Comparison of ENCODE assay signal across 26 cellular contexts in genomic region chr7:63073286-63073685, GRCh38.
DNase-seq lines count a peak whose midpoint lies in the region; ATAC-seq, FAIRE-seq and TF ChIP-seq lines count a peak whose summit lies in the region.
"Had no signal": no experiment of that assay in that cellular context is flagged by ENCODE, and none has a peak within 500 bp of the region (broad histone marks: within the 10 kb centered on the region; RNA-seq: fewer than 3 reads in every experiment).

No MANE protein-coding gene starts in this region.

- H3K9me3 Mint-ChIP-seq in activated naive CD8-positive, alpha-beta T cell treated with anti-CD3 and anti-CD28 coated beads for 36 hours: peaks cover 19% of the 10 kb centered on the region

- H3K36me3 ChIP-seq in right atrium auricular region (no peaks in the 10 kb centered on the region), vagina (no peaks in the 10 kb centered on the region), spleen (no peaks in the 10 kb centered on the region)
- H3K36me3 ChIP-seq: BE2C; BLaER1 treated with 17β-estradiol and CSF1 and Interleukin-3, amounts not matched to agents 10 nM and 100 nM had no signal

- no peak for ATAC-seq in Right ventricle myocardium inferior
- ATAC-seq: A549 had no signal

- intact Hi-C loops in Right ventricle myocardium inferior (cut with DNase I): no loop called here
- intact Hi-C loops in vagina (cut with DNase I): no loop called here
- intact Hi-C loops in spleen (cut with DNase I; ENCODE audit: low total_unique reads): no loop called here

- H3K4me1 Mint-ChIP-seq in activated naive CD8-positive, alpha-beta T cell treated with anti-CD3 and anti-CD28 coated beads for 36 hours: no peaks in the 10 kb centered on the region
- H3K4me1 Mint-ChIP-seq: CD14-positive monocyte; CD8-positive, alpha-beta memory T cell had no signal

- FAIRE-seq in H54 (lab: Jason Lieb, UNC): no peak
- FAIRE-seq: A549, D721Med, GM12891, GM18507 had no signal

- no peak overlapping the region for H3K4me3 Mint-ChIP-seq in activated naive CD8-positive, alpha-beta T cell treated with anti-CD3 and anti-CD28 coated beads for 36 hours
- H3K4me3 Mint-ChIP-seq: CD14-positive monocyte; CD4-positive, alpha-beta T cell; CD8-positive, alpha-beta memory T cell had no signal

- H3K27me3 ChIP-seq in right atrium auricular region: no peaks in the 10 kb centered on the region
- H3K27me3 ChIP-seq in vagina: no peaks in the 10 kb centered on the region
- no peaks in the 10 kb centered on the region for H3K27me3 ChIP-seq in spleen (replicated peaks in 1 of 7)
- H3K27me3 ChIP-seq: BE2C; BLaER1 treated with 17β-estradiol and CSF1 and Interleukin-3, amounts not matched to agents 10 nM and 100 nM had no signal

- no peak for TF ChIP-seq CTCF in right atrium auricular region (IDR thresholded peaks at IDR 0.05)
- TF ChIP-seq CTCF in vagina (IDR thresholded peaks at IDR 0.05): no peak
- no peak for TF ChIP-seq CTCF in spleen (IDR thresholded peaks at IDR 0.05 in 8 of 11, conservative IDR thresholded peaks at IDR 0.05 in 3 of 11)

- H3K9me3 ChIP-seq in right atrium auricular region (peaks cover 0 to 14% of the 10 kb centered on the region in 2 donors), iPS-18c (ENCODE audit: control insufficient read depth, insufficient read depth, low read length) (peaks cover 48% of the 10 kb centered on the region), vagina (no peaks in the 10 kb centered on the region), spleen (peaks cover 0 to 91% (median 81%) of the 10 kb centered on the region in 8 donors)
- H3K9me3 ChIP-seq: BE2C had no signal

- WGBS in spleen, 5 donors: 77 to 89% (median 83%) methylated on average over 2 of the region's 2 CpGs; no CpG with 5 or more reads in 1 of the 5 donors

- TF ChIP-seq POLR2A in vagina (IDR thresholded peaks at IDR 0.05): no peak
- TF ChIP-seq POLR2A in H54 (IDR thresholded peaks at IDR 0.05; ENCODE audit: low read depth, low read length): no peak
- TF ChIP-seq POLR2A in spleen (IDR thresholded peaks at IDR 0.05): no peak

- DNase-seq in right atrium auricular region (ENCODE audit: low spot score) (peak; percentile 38), Right ventricle myocardium inferior (ENCODE audit: missing footprints) (no peak), mucosa of gallbladder (ENCODE audit: low spot score) (peak; percentile 4), vagina (ENCODE audit: extremely low spot score in 2 of 2) (peak; percentile 43 to 77), H54 (ENCODE audit: insufficient read length, low spot score) (no peak), spleen (no peak)
- no peak for DNase-seq in activated naive CD8-positive, alpha-beta T cell treated with anti-CD3 and anti-CD28 coated beads for 36 hours
- DNase-seq: 8988T; ACHN; AML-193; BE2C; CD4-positive, alpha-beta T cell; CD8-positive, alpha-beta memory T cell; DMS 273 treated with DMSO at 0.1 percent for 48 hours; DMS79; GF-D8; GOT3; H7; HCEC 1CT had no signal

- no peaks in the 10 kb centered on the region for H3K27me3 Mint-ChIP-seq in activated naive CD8-positive, alpha-beta T cell treated with anti-CD3 and anti-CD28 coated beads for 36 hours
- H3K27me3 Mint-ChIP-seq: CD4-positive, alpha-beta T cell; CD8-positive, alpha-beta memory T cell had no signal

- peaks cover 2% of the 10 kb centered on the region for H3K36me3 Mint-ChIP-seq in activated naive CD8-positive, alpha-beta T cell treated with anti-CD3 and anti-CD28 coated beads for 36 hours
- H3K36me3 Mint-ChIP-seq: CD14-positive monocyte; CD8-positive, alpha-beta memory T cell had no signal

- H3K4me3 ChIP-seq in right atrium auricular region (no peak overlapping the region), iPS-18c (ENCODE audit: insufficient read depth, low read depth, low read length) (peak overlapping the region; percentile 9; the same call in 1 of the 2 replicates), vagina (no peak overlapping the region), spleen (no peak overlapping the region)
- H3K4me3 ChIP-seq: A549; BLaER1 treated with 17β-estradiol and CSF1 and Interleukin-3, amounts not matched to agents 10 nM and 100 nM had no signal

- H3K27ac ChIP-seq in right atrium auricular region: no peak overlapping the region
- no peak overlapping the region for H3K27ac ChIP-seq in vagina
- no peak overlapping the region for H3K27ac ChIP-seq in spleen
- H3K27ac ChIP-seq: A549; BLaER1 treated with 17β-estradiol and CSF1 and Interleukin-3, amounts not matched to agents 10 nM and 100 nM had no signal

- no peaks in the 10 kb centered on the region for H3K4me1 ChIP-seq in right atrium auricular region
- H3K4me1 ChIP-seq in vagina: no peaks in the 10 kb centered on the region
- no peaks in the 10 kb centered on the region for H3K4me1 ChIP-seq in spleen
- H3K4me1 ChIP-seq: A549; BE2C; BLaER1 treated with 17β-estradiol and CSF1 and Interleukin-3, amounts not matched to agents 10 nM and 100 nM had no signal

- no peak overlapping the region for H3K27ac Mint-ChIP-seq in activated naive CD8-positive, alpha-beta T cell treated with anti-CD3 and anti-CD28 coated beads for 36 hours
- H3K27ac Mint-ChIP-seq: CD14-positive monocyte; CD4-positive, alpha-beta T cell; CD8-positive, alpha-beta memory T cell had no signal

Comparison
In these comparisons a context has a peak if more than half of its experiments do, and no peak if none do; other contexts are left out.
1. DNase-seq: peak in right atrium auricular region (single experiment), mucosa of gallbladder (single experiment) and vagina (2 of 2); none in Right ventricle myocardium inferior (single experiment), H54 (single experiment), spleen (single experiment) and activated naive CD8-positive, alpha-beta T cell treated with anti-CD3 and anti-CD28 coated beads for 36 hours (single experiment).